7 cellular contexts compared by ENCODE assay signal in genomic region chr12:575948-576612, GRCh38.
DNase-seq lines count a peak whose midpoint lies in the region; ATAC-seq lines count a peak whose summit lies in the region.

No MANE protein-coding gene starts in this region.

- peak; percentile 89 to 91 for DNase-seq in NOMO-1 (lab: John Stamatoyannopoulos, UW; ENCODE audit: unreplicated experiment in 2 of 2)
- peak; percentile 40 for DNase-seq in activated CD8-positive, alpha-beta memory T cell treated with anti-CD3 and anti-CD28 coated beads, Interleukin-2, amount 50 U/mL, for 24 hours (ENCODE audit: extremely low read depth)
- peak; percentile 80 for DNase-seq in epidermal melanocyte (ENCODE audit: insufficient read length, low spot score)
- DNase-seq in mucosa of gallbladder (ENCODE audit: low spot score) = peak; percentile 75
- peak; percentile 76 for DNase-seq in stimulated activated CD8-positive, alpha-beta memory T cell treated with anti-CD3 and anti-CD28 coated beads, Interleukin-4, amount 100 ng/mL, for 24 hours (ENCODE audit: low read depth)

- ATAC-seq in GM18502 (IDR thresholded peaks at IDR 0.05; ENCODE audit: poor library complexity, unreplicated experiment) = peak; percentile 85
- ATAC-seq in HG03571 (IDR thresholded peaks at IDR 0.05; ENCODE audit: unreplicated experiment) = peak; percentile 74

Comparison
In these comparisons a context has a peak if more than half of its experiments do, and no peak if none do; other contexts are left out.
1. Peak in every context shown above with its lines: DNase-seq and ATAC-seq.
2. DNase-seq: peak in every context shown above with its lines; median percentile 90 in NOMO-1; 80 in epidermal melanocyte; 76 in stimulated activated CD8-positive, alpha-beta memory T cell treated with anti-CD3 and anti-CD28 coated beads, Interleukin-4, amount 100 ng/mL, for 24 hours; 75 in mucosa of gallbladder; 40 in activated CD8-positive, alpha-beta memory T cell treated with anti-CD3 and anti-CD28 coated beads, Interleukin-2, amount 50 U/mL, for 24 hours.